Comparison of ENCODE assay signal across 9 cellular contexts in genomic region chr20:52104546-52105044, GRCh38.
DNase-seq lines count a peak whose midpoint lies in the region; ATAC-seq, FAIRE-seq and TF ChIP-seq lines count a peak whose summit lies in the region.
"Had no signal": no experiment of that assay in that cellular context is flagged by ENCODE, and none has a peak within 500 bp of the region (broad histone marks: within the 10 kb centered on the region; RNA-seq: fewer than 3 reads in every experiment).

No MANE protein-coding gene starts in this region.

- DNase-seq in T-helper 1 cell = no peak
- peak; percentile 23 for DNase-seq in astrocyte (ENCODE audit: low read depth)
- DNase-seq in iris pigment epithelial cell (ENCODE audit: low read depth) = peak; percentile 32
- no peak for DNase-seq in HT-29 (ENCODE audit: low spot score)
- DNase-seq: DMS53 had no signal

- H3K27ac ChIP-seq in astrocyte (ENCODE audit: low read depth, low read length) = peak overlapping the region; percentile 58
- H3K27ac ChIP-seq in subcutaneous abdominal adipose tissue (ENCODE audit: low read depth, low read length) = no peak overlapping the region

- H4K20me1 ChIP-seq in astrocyte (ENCODE audit: insufficient read depth, low read length) = peaks cover 24% of the 10 kb centered on the region

- H3K27ac Mint-ChIP-seq in T-helper 1 cell treated with Interleukin-12 subunit alpha and Interleukin-12 subunit beta and Interleukin-4 antibody, amounts not matched to agents 30 μg/mL and 1 μg/mL, for 36 hours = no peak overlapping the region
- H3K27ac Mint-ChIP-seq in astrocyte (ENCODE audit: unreplicated experiment) = no peak overlapping the region

- H3K36me3 ChIP-seq in astrocyte (ENCODE audit: insufficient read depth, low read length) = no peaks in the 10 kb centered on the region
- no peaks in the 10 kb centered on the region for H3K36me3 ChIP-seq in subcutaneous abdominal adipose tissue (ENCODE audit: control insufficient read depth in 5 of 5, insufficient read depth in 5 of 5, low read length in 5 of 5)

- H3K9me3 ChIP-seq in astrocyte (ENCODE audit: insufficient read depth, low read depth, low read length) = no peaks in the 10 kb centered on the region
- no peaks in the 10 kb centered on the region for H3K9me3 ChIP-seq in subcutaneous abdominal adipose tissue (ENCODE audit: control insufficient read depth in 5 of 5, low read length in 5 of 5)

- H3K79me2 ChIP-seq in astrocyte (ENCODE audit: insufficient read depth, low read length) = peaks cover 40% of the 10 kb centered on the region

- peak overlapping the region; percentile 54 for H3K4me3 Mint-ChIP-seq in T-helper 1 cell treated with Interleukin-12 subunit alpha and Interleukin-12 subunit beta and Interleukin-4 antibody, amounts not matched to agents 30 μg/mL and 1 μg/mL, for 36 hours
- peak overlapping the region; percentile 91 for H3K4me3 Mint-ChIP-seq in astrocyte (ENCODE audit: unreplicated experiment)

- H3K4me3 ChIP-seq in astrocyte (ENCODE audit: insufficient read depth, low read depth, low read length) (peak overlapping the region; percentile 81), subcutaneous abdominal adipose tissue (ENCODE audit: low read depth in 1 of 5, low read length in 5 of 5) (peak overlapping the region in 4 of 5 donors; percentile 40 to 59 (median 46))

- peaks cover 14% of the 10 kb centered on the region for H3K4me1 ChIP-seq in astrocyte (ENCODE audit: insufficient read depth, low read length)
- peaks cover 0 to 30% (median 26%) of the 10 kb centered on the region in 5 donors for H3K4me1 ChIP-seq in subcutaneous abdominal adipose tissue (ENCODE audit: control insufficient read depth in 5 of 5, insufficient read depth in 5 of 5, low read length in 5 of 5)

- no peak for FAIRE-seq in astrocyte (lab: Jason Lieb, UNC)

- TF ChIP-seq CTCF in astrocyte (IDR thresholded peaks at IDR 0.05; ENCODE audit: insufficient read depth, low read depth, low read length) = no peak

- no peaks in the 10 kb centered on the region for H3K27me3 ChIP-seq in astrocyte (ENCODE audit: insufficient read depth, low read length)
- peaks cover 23 to 32% (median 31%) of the 10 kb centered on the region in 5 donors for H3K27me3 ChIP-seq in subcutaneous abdominal adipose tissue (ENCODE audit: control insufficient read depth in 5 of 5, insufficient read depth in 4 of 5, low read length in 5 of 5)

- H3K4me1 Mint-ChIP-seq in T-helper 1 cell treated with Interleukin-12 subunit alpha and Interleukin-12 subunit beta and Interleukin-4 antibody, amounts not matched to agents 30 μg/mL and 1 μg/mL, for 36 hours (ENCODE audit: low read depth) = peaks cover 10% of the 10 kb centered on the region
- peaks cover 4% of the 10 kb centered on the region for H3K4me1 Mint-ChIP-seq in astrocyte (ENCODE audit: low read depth, unreplicated experiment)

- no peaks in the 10 kb centered on the region for H3K9me3 Mint-ChIP-seq in T-helper 1 cell treated with Interleukin-12 subunit alpha and Interleukin-12 subunit beta and Interleukin-4 antibody, amounts not matched to agents 30 μg/mL and 1 μg/mL, for 36 hours
- no peaks in the 10 kb centered on the region for H3K9me3 Mint-ChIP-seq in astrocyte (ENCODE audit: unreplicated experiment)

- peak overlapping the region; percentile 90 for H3K9ac ChIP-seq in astrocyte (ENCODE audit: low read length)
- no peak overlapping the region for H3K9ac ChIP-seq in subcutaneous abdominal adipose tissue (ENCODE audit: low read length in 5 of 5)

- ATAC-seq in HG03432 (IDR thresholded peaks at IDR 0.05; ENCODE audit: unreplicated experiment) (no peak), GM18907 (IDR thresholded peaks at IDR 0.05; ENCODE audit: unreplicated experiment) (no peak)

- peak overlapping the region; percentile 100 for H3K4me2 ChIP-seq in astrocyte (ENCODE audit: low read length)

- H2AFZ ChIP-seq in astrocyte (ENCODE audit: low read depth, low read length) = peak overlapping the region; percentile 86

- H3K27me3 Mint-ChIP-seq in T-helper 1 cell treated with Interleukin-12 subunit alpha and Interleukin-12 subunit beta and Interleukin-4 antibody, amounts not matched to agents 30 μg/mL and 1 μg/mL, for 36 hours (ENCODE audit: low read depth) = peaks cover 43% of the 10 kb centered on the region
- peaks cover 30% of the 10 kb centered on the region for H3K27me3 Mint-ChIP-seq in astrocyte (ENCODE audit: low read depth, unreplicated experiment)

- H3K36me3 Mint-ChIP-seq in T-helper 1 cell treated with Interleukin-12 subunit alpha and Interleukin-12 subunit beta and Interleukin-4 antibody, amounts not matched to agents 30 μg/mL and 1 μg/mL, for 36 hours (ENCODE audit: low read depth) = no peaks in the 10 kb centered on the region
- H3K36me3 Mint-ChIP-seq in astrocyte (ENCODE audit: low read depth, unreplicated experiment) = no peaks in the 10 kb centered on the region

Comparison
In these comparisons a context has a peak if more than half of its experiments do, and no peak if none do; other contexts are left out.
1. DNase-seq: peak in astrocyte (single experiment) and iris pigment epithelial cell (single experiment); none in T-helper 1 cell (0 of 5) and HT-29 (single experiment).